Comparison of ENCODE assay signal across 19 cellular contexts in the genomic region with DNA sequence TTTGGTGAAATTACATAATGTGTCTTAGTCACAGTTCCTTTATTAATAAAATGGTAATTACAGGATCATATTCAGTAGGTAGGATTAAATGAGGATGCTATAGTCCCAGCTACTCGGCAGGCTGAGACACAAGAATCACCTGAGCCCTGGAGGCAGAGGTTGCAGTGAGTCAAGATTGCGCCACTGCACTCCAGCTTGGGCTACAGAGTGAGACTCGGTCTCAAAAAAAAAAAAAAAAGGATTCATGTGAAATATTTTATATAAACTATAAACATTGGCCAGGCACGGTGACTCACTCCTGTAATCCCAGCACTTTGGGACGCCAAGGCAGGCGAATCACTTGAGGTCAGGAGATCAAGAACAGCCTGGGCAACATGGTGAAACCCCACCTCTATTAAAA.
DNase-seq lines count a peak whose midpoint lies in the region; ATAC-seq and TF ChIP-seq lines count a peak whose summit lies in the region.
"Had no signal": no experiment of that assay in that cellular context is flagged by ENCODE, and none has a peak within 500 bp of the region (broad histone marks: within the 10 kb centered on the region; RNA-seq: fewer than 3 reads in every experiment).

No MANE protein-coding gene starts in this region.

- H2BK120ac ChIP-seq in H9 (ENCODE audit: low read depth, low read length, poor library complexity, severe bottlenecking) = no peak overlapping the region

- H3K36me3 ChIP-seq in GM23248 (ENCODE audit: low read depth) = no peaks in the 10 kb centered on the region
- H3K36me3 ChIP-seq: left lung, prostate gland had no signal

- H3K27me3 Mint-ChIP-seq in osteocyte (ENCODE audit: unreplicated experiment) (no peaks in the 10 kb centered on the region), H9 (ENCODE audit: low read depth) (no peaks in the 10 kb centered on the region)
- H3K27me3 Mint-ChIP-seq: dendritic cell treated with granulocyte-macrophage colony-stimulating factor and Interleukin-4, amounts not matched to agents 40 ng/mL and 50 ng/mL, for 4 days; stimulated activated naive CD8-positive, alpha-beta T cell treated with anti-CD3 and anti-CD28 coated beads, Interleukin-15, amount 100 ng/mL, for 72 hours had no signal

- H2AK5ac ChIP-seq in H9 (ENCODE audit: insufficient read length, low read length) = no peak overlapping the region

- no peaks in the 10 kb centered on the region for H3K36me3 Mint-ChIP-seq in osteocyte (ENCODE audit: unreplicated experiment)
- H3K36me3 Mint-ChIP-seq in H9 (ENCODE audit: insufficient read depth in 1 of 3, low read depth in 3 of 3) = no peaks in the 10 kb centered on the region
- H3K36me3 Mint-ChIP-seq: WTC11 had no signal

- no peak overlapping the region for H2BK12ac ChIP-seq in H9 (ENCODE audit: insufficient read length, low read depth, low read length)

- no peaks in the 10 kb centered on the region for H3K27me3 ChIP-seq in GM23248 (replicated peaks; ENCODE audit: insufficient read depth)
- no peaks in the 10 kb centered on the region for H3K27me3 ChIP-seq in H9 (ENCODE audit: insufficient read depth, low read length)
- H3K27me3 ChIP-seq: left lung had no signal

- H3K9ac ChIP-seq in GM23248 (no peak overlapping the region), H9 (ENCODE audit: extremely low read depth, insufficient read length, low read length) (no peak overlapping the region)

- no peak overlapping the region for H3K18ac ChIP-seq in H9 (ENCODE audit: insufficient read length, low read depth, low read length)

- TF ChIP-seq CTCF in osteocyte (IDR thresholded peaks at IDR 0.05) (no peak), H9 (conservative IDR thresholded peaks at IDR 0.05) (no peak)

- H3K79me2 ChIP-seq in GM23248 (ENCODE audit: insufficient read depth) (no peaks in the 10 kb centered on the region), H9 (ENCODE audit: insufficient read depth, low read length) (no peaks in the 10 kb centered on the region)

- H3K27ac ChIP-seq in GM23248 = no peak overlapping the region
- H3K27ac ChIP-seq in H9 (ENCODE audit: insufficient read length, low read depth, low read length) = no peak overlapping the region
- H3K27ac ChIP-seq: left lung, prostate gland had no signal

- H3T11ph ChIP-seq in H9 (ENCODE audit: low read length) = no peak overlapping the region

- H3K23ac ChIP-seq in H9 (ENCODE audit: insufficient read length, low read depth, low read length) = no peak overlapping the region

- H2BK20ac ChIP-seq in H9 (ENCODE audit: low read depth, low read length, poor library complexity, severe bottlenecking) = no peak overlapping the region

- H4K20me1 ChIP-seq in GM23248 (ENCODE audit: insufficient read depth) (no peaks in the 10 kb centered on the region), H9 (ENCODE audit: control insufficient read depth, insufficient read depth, insufficient read length) (no peaks in the 10 kb centered on the region)

- H3K23me2 ChIP-seq in H9 (ENCODE audit: insufficient read length, low read depth, low read length, poor library complexity, severe bottlenecking) = no peaks in the 10 kb centered on the region

- peaks cover 11% of the 10 kb centered on the region for H3F3A ChIP-seq in GM23248 (ENCODE audit: insufficient read depth)

- H3K14ac ChIP-seq in H9 (ENCODE audit: insufficient read depth, low read length) = no peak overlapping the region

- no peak overlapping the region for H4K91ac ChIP-seq in H9 (ENCODE audit: insufficient read length, low read depth, low read length)

- H3K4me3 Mint-ChIP-seq in osteocyte (ENCODE audit: unreplicated experiment) (no peak overlapping the region), H9 (no peak overlapping the region)
- H3K4me3 Mint-ChIP-seq: dendritic cell treated with granulocyte-macrophage colony-stimulating factor and Interleukin-4, amounts not matched to agents 40 ng/mL and 50 ng/mL, for 4 days; stimulated activated naive CD8-positive, alpha-beta T cell treated with anti-CD3 and anti-CD28 coated beads, Interleukin-15, amount 100 ng/mL, for 72 hours; WTC11 had no signal

- H3K9me2 ChIP-seq in GM23248 (ENCODE audit: insufficient read depth) = no peaks in the 10 kb centered on the region

- H3K79me1 ChIP-seq in H9 (ENCODE audit: insufficient read depth, low read depth, low read length, poor library complexity, severe bottlenecking) = no peaks in the 10 kb centered on the region

- 49 to 55% methylated on average over 6 of the region's 6 CpGs for WGBS in GM23248 (ENCODE audit: low coverage in 1 of 2, low lambda C conversion rate in 2 of 2, missing lambda C conversion rate in 2 of 2), 2 experiments
- no CpG with 5 or more reads among the region's 6 CpGs for WGBS in H9 (ENCODE audit: extremely low coverage, insufficient read length, low lambda C conversion rate)

- H3K9me3 ChIP-seq in GM23248 (ENCODE audit: low read depth) (no peaks in the 10 kb centered on the region), H9 (ENCODE audit: control insufficient read depth, low read depth, low read length) (no peaks in the 10 kb centered on the region)
- H3K9me3 ChIP-seq: left lung, prostate gland had no signal

- no peak overlapping the region for H3K4me2 ChIP-seq in GM23248 (ENCODE audit: unreplicated experiment)
- H3K4me2 ChIP-seq in H9 (ENCODE audit: insufficient read depth, insufficient read length, low read length) = no peak overlapping the region

- no peak overlapping the region for H2BK15ac ChIP-seq in H9 (ENCODE audit: low read depth, low read length)

- peaks cover 35% of the 10 kb centered on the region for H3K4me1 Mint-ChIP-seq in osteocyte (ENCODE audit: unreplicated experiment)
- peaks cover 5 to 10% of the 10 kb centered on the region in 2 experiments; a peak in 3 of 4 replicates for H3K4me1 Mint-ChIP-seq in H9
- H3K4me1 Mint-ChIP-seq: stimulated activated naive CD8-positive, alpha-beta T cell treated with anti-CD3 and anti-CD28 coated beads, Interleukin-15, amount 100 ng/mL, for 72 hours had no signal

- DNase-seq in GM23248 = peak; percentile 53
- DNase-seq in RPMI7951 (ENCODE audit: low read depth) = peak; percentile 15
- peak; percentile 41 for DNase-seq in dedifferentiated amniotic fluid mesenchymal stem cell (ENCODE audit: extremely low spot score)
- DNase-seq in osteocyte (ENCODE audit: extremely low spot score, unreplicated experiment) = no peak
- DNase-seq in NCI-H774 (lab: John Stamatoyannopoulos, UW) = no peak
- DNase-seq in H9 = no peak
- DNase-seq in SKM-1 (lab: John Stamatoyannopoulos, UW; ENCODE audit: unreplicated experiment) = no peak
- DNase-seq: activated effector memory CD4-positive, alpha-beta T cell treated with Interleukin-2 at 50 U/mL for 16 hours; AML-193; Karpas-422; NCI-H1694 treated with DMSO at 0.1 percent for 48 hours; NCI-H510A; stimulated activated naive CD8-positive, alpha-beta T cell treated with anti-CD3 and anti-CD28 coated beads, Interleukin-15, amount 100 ng/mL, for 72 hours; SW 1271 had no signal

- H3K9me3 Mint-ChIP-seq in osteocyte (ENCODE audit: unreplicated experiment) = no peaks in the 10 kb centered on the region
- no peaks in the 10 kb centered on the region for H3K9me3 Mint-ChIP-seq in H9
- H3K9me3 Mint-ChIP-seq: dendritic cell treated with granulocyte-macrophage colony-stimulating factor and Interleukin-4, amounts not matched to agents 40 ng/mL and 50 ng/mL, for 4 days; stimulated activated naive CD8-positive, alpha-beta T cell treated with anti-CD3 and anti-CD28 coated beads, Interleukin-15, amount 100 ng/mL, for 72 hours; WTC11 had no signal

- H3K4ac ChIP-seq in H9 (ENCODE audit: low read depth, low read length) = no peak overlapping the region

- no peak overlapping the region for H2AFZ ChIP-seq in GM23248
- no peak overlapping the region for H2AFZ ChIP-seq in H9 (ENCODE audit: low read length)

- no peak overlapping the region for H3K56ac ChIP-seq in H9 (ENCODE audit: insufficient read length, low read depth, low read length)

- H2BK5ac ChIP-seq in H9 (ENCODE audit: insufficient read length, low read length) = no peak overlapping the region

- H4K5ac ChIP-seq in H9 (ENCODE audit: insufficient read length, low read depth, low read length) = no peak overlapping the region

- ATAC-seq in GM18858 (IDR thresholded peaks at IDR 0.05; ENCODE audit: unreplicated experiment) = no peak
- ATAC-seq: left lung; stimulated activated naive CD8-positive, alpha-beta T cell treated with anti-CD3 and anti-CD28 coated beads, Interleukin-15, amount 100 ng/mL, for 72 hours; WTC11 had no signal

- H3K27ac Mint-ChIP-seq in osteocyte (ENCODE audit: unreplicated experiment) (peak overlapping the region; percentile 50), H9 (no peak overlapping the region)
- H3K27ac Mint-ChIP-seq: dendritic cell treated with granulocyte-macrophage colony-stimulating factor and Interleukin-4, amounts not matched to agents 40 ng/mL and 50 ng/mL, for 4 days; stimulated activated naive CD8-positive, alpha-beta T cell treated with anti-CD3 and anti-CD28 coated beads, Interleukin-15, amount 100 ng/mL, for 72 hours had no signal

- H3K4me1 ChIP-seq in GM23248 (ENCODE audit: insufficient read depth) (peaks cover 29% of the 10 kb centered on the region), H9 (ENCODE audit: insufficient read depth, low read length) (no peaks in the 10 kb centered on the region)
- H3K4me1 ChIP-seq: left lung, prostate gland had no signal

- no peak overlapping the region for H3K4me3 ChIP-seq in GM23248
- H3K4me3 ChIP-seq: left lung, prostate gland had no signal

- in situ Hi-C loops in GM23248 (cut with MboI) = no loop called here

- H4K8ac ChIP-seq in H9 (replicated peaks; ENCODE audit: insufficient read length, low read depth, low read length) = no peak overlapping the region

Comparison
In these comparisons a context has a peak if more than half of its experiments do, and no peak if none do; other contexts are left out.
1. DNase-seq: peak in GM23248 (single experiment), RPMI7951 (single experiment) and dedifferentiated amniotic fluid mesenchymal stem cell (single experiment); none in osteocyte (single experiment), NCI-H774 (single experiment), H9 (single experiment) and SKM-1 (single experiment).